8 cellular contexts compared by ENCODE assay signal in genomic region chr15:55402707-55403106, GRCh38. TPM values are rescaled to one million over a fixed set of nuclear protein-coding genes. Genes with fewer than 3 reads are reported as not detected.
DNase-seq lines count a peak whose midpoint lies in the region; ATAC-seq and TF ChIP-seq lines count a peak whose summit lies in the region.

No MANE protein-coding gene starts in this region.

- H3K9me3 Mint-ChIP-seq in activated B cell treated with CpG ODN at 0.5 μM for 24 hours: no peaks in the 10 kb centered on the region

- CTCF ChIA-PET in activated B cell treated with CpG ODN at 0.5 μM for 24 hours (lab: Charles Lee): no interaction called here

- H3K36me3 Mint-ChIP-seq in activated B cell treated with CpG ODN at 0.5 μM for 24 hours (ENCODE audit: low read depth): peaks cover 13% of the 10 kb centered on the region

- H3K4me3 Mint-ChIP-seq in activated B cell treated with CpG ODN at 0.5 μM for 24 hours: no peak overlapping the region

- intact Hi-C loops in activated B cell treated with CpG ODN at 0.5 μM for 24 hours (cut with micrococcal nuclease) (no loop called here), head of caudate nucleus (cut with DNase I) (no loop called here)

- POLR2A ChIA-PET in activated B cell treated with CpG ODN at 0.5 μM for 24 hours (lab: Charles Lee): interaction anchor here (1.1 kb wide), 1 partner anchor 84 kb away, joined by 4 read pairs; the partner anchor contains the start of genes PIGB and PIGBOS1

- ATAC-seq in GM18505 (IDR thresholded peaks at IDR 0.05; ENCODE audit: unreplicated experiment): peak; percentile 37
- ATAC-seq in GM21737 (IDR thresholded peaks at IDR 0.05; ENCODE audit: unreplicated experiment): peak; percentile 44
- no peak for ATAC-seq in activated B cell treated with CpG ODN at 0.5 μM for 24 hours (ENCODE audit: low read depth)
- no peak for ATAC-seq in GM19328 (IDR thresholded peaks at IDR 0.05; ENCODE audit: unreplicated experiment)
- no peak for ATAC-seq in HG02763 (IDR thresholded peaks at IDR 0.05; ENCODE audit: unreplicated experiment)

- no peak for DNase-seq in activated B cell treated with CpG ODN at 0.5 μM for 24 hours
- DNase-seq in medulla oblongata (ENCODE audit: extremely low spot score): peak; percentile 29
- no peak for DNase-seq in head of caudate nucleus
- DNase-seq in A172 (ENCODE audit: low spot score): no peak

- no peaks in the 10 kb centered on the region for H3K27me3 Mint-ChIP-seq in activated B cell treated with CpG ODN at 0.5 μM for 24 hours

- no peak for TF ChIP-seq CTCF in activated B cell treated with CpG ODN at 0.5 μM for 24 hours (IDR thresholded peaks at IDR 0.05)

- peaks cover 29% of the 10 kb centered on the region for H3K4me1 Mint-ChIP-seq in activated B cell treated with CpG ODN at 0.5 μM for 24 hours

- peak overlapping the region; percentile 56 for H3K27ac Mint-ChIP-seq in activated B cell treated with CpG ODN at 0.5 μM for 24 hours

- no peak for TF ChIP-seq POLR2A in GM18505 (IDR thresholded peaks at IDR 0.05; ENCODE audit: borderline replicate concordance, extremely low read depth, insufficient read depth, insufficient read length)

RNA-seq across cellular contexts. Expression of gene CCPG1, which starts 5.5 kb away (rescaled TPM):
- total RNA-seq in activated B cell treated with CpG ODN at 0.5 μM for 24 hours: 11.9 and 16.2 TPM in 2 replicates
- total RNA-seq in A172 (2014; rRNA removed; shearing (Covaris generic)): 61.1 and 91.3 TPM in 2 replicates

RNA-seq across cellular contexts. Expression of gene PIERCE2, which starts 5.6 kb away (rescaled TPM):
- 0.55 and 1.1 TPM in 2 replicates for total RNA-seq in activated B cell treated with CpG ODN at 0.5 μM for 24 hours
- total RNA-seq in A172 (2014; rRNA removed; shearing (Covaris generic)): 1.0 and 10.1 TPM in 2 replicates

Comparison
In these comparisons a context has a peak if more than half of its experiments do, and no peak if none do; other contexts are left out.
1. ATAC-seq: peak in GM18505 (single experiment) and GM21737 (single experiment); none in activated B cell treated with CpG ODN at 0.5 μM for 24 hours (single experiment), GM19328 (single experiment) and HG02763 (single experiment).